8 cellular contexts compared by ENCODE assay signal in genomic region chr22:21952586-21953571, GRCh38. TPM values are rescaled to one million over a fixed set of nuclear protein-coding genes. Genes with fewer than 3 reads are reported as not detected.
A peak's percentile ranks its signal among the peaks of the same experiment; 100 is the strongest.
DNase-seq lines count a peak whose midpoint lies in the region; ATAC-seq and TF ChIP-seq lines count a peak whose summit lies in the region.

A gene with protein sequence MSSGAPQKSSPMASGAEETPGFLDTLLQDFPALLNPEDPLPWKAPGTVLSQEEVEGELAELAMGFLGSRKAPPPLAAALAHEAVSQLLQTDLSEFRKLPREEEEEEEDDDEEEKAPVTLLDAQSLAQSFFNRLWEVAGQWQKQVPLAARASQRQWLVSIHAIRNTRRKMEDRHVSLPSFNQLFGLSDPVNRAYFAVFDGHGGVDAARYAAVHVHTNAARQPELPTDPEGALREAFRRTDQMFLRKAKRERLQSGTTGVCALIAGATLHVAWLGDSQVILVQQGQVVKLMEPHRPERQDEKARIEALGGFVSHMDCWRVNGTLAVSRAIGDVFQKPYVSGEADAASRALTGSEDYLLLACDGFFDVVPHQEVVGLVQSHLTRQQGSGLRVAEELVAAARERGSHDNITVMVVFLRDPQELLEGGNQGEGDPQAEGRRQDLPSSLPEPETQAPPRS (minus strand): TSS chr22:21952848. CDS start chr22:21946048, 6,800 bp downstream.

- peaks cover 12% of the 10 kb centered on the region for H3K27me3 ChIP-seq in NT2/D1 (ENCODE audit: insufficient read depth, insufficient read length)
- H3K27me3 ChIP-seq in endodermal cell (ENCODE audit: control insufficient read depth, insufficient read depth, low read length, poor library complexity, severe bottlenecking), result no peaks in the 10 kb centered on the region

- peak; percentile 61 for ATAC-seq in GM18867 (IDR thresholded peaks at IDR 0.05; ENCODE audit: unreplicated experiment)
- ATAC-seq in HG03460 (IDR thresholded peaks at IDR 0.05; ENCODE audit: unreplicated experiment), result peak; percentile 59

- POLR2A ChIA-PET in AG04449 (lab: Yijun Ruan, JAX), result interaction anchor here (1.5 to 2.0 kb wide), 2 partner anchors 12 to 15 kb away, joined by 4 to 6 read pairs; no protein-coding TSS in a partner anchor

- no peak for DNase-seq in AG04449 (ENCODE audit: low read depth, low spot score)
- DNase-seq in NT2/D1 (ENCODE audit: low read depth, low spot score), result peak; percentile 25
- peak; percentile 56 for DNase-seq in activated CD8-positive, alpha-beta memory T cell treated with anti-CD3 and anti-CD28 coated beads, Interleukin-2, amount 50 U/mL, for 1 hour (ENCODE audit: extremely low read depth)
- DNase-seq in endodermal cell, result peak; percentile 95
- DNase-seq in stimulated activated CD8-positive, alpha-beta memory T cell treated with anti-CD3 and anti-CD28 coated beads, Interleukin-15, amount 100 ng/mL, for 1 hour (ENCODE audit: low read depth), result peak; percentile 77

- H3K4me1 Mint-ChIP-seq in endodermal cell, result peaks cover 13% of the 10 kb centered on the region

- TF ChIP-seq CTCF in AG04449 (IDR thresholded peaks at IDR 0.05; ENCODE audit: insufficient read depth, low read length, missing control alignments) (peak; percentile 89), endodermal cell (conservative IDR thresholded peaks at IDR 0.05) (peak; percentile 91)

- H3K4me3 ChIP-seq in AG04449 (ENCODE audit: low read depth, low read length), result peak within 1 kb of the TSS; percentile 82
- peak within 1 kb of the TSS; percentile 54 for H3K4me3 ChIP-seq in NT2/D1 (ENCODE audit: insufficient read length, low read depth)
- H3K4me3 ChIP-seq in endodermal cell (ENCODE audit: low read length), result peak within 1 kb of the TSS; percentile 80
- H3K4me3 ChIP-seq in mesodermal cell (ENCODE audit: extremely low read depth, insufficient read depth, low read length, poor library complexity, severe bottlenecking), result peak within 1 kb of the TSS; percentile 80

- H3K9ac ChIP-seq in NT2/D1 (ENCODE audit: insufficient read length, low read depth) (peak within 1 kb of the TSS; percentile 83), endodermal cell (ENCODE audit: extremely low read depth, low read length, poor library complexity, severe bottlenecking) (peak within 1 kb of the TSS; percentile 57)

- peaks cover 11% of the 10 kb centered on the region for H3K27me3 Mint-ChIP-seq in endodermal cell (ENCODE audit: insufficient read depth)

- 15 to 47% methylated on average over 18 to 58 of the region's 58 CpGs for WGBS in endodermal cell (ENCODE audit: insufficient coverage in 1 of 2, insufficient read length in 1 of 2), 2 experiments
- WGBS in mesodermal cell (ENCODE audit: insufficient coverage in 2 of 2), 2 experiments, result 15 to 16% methylated on average over 47 to 55 of the region's 58 CpGs

- H3K27ac Mint-ChIP-seq in endodermal cell, result no peak within 1 kb of the TSS

- H3K27ac ChIP-seq in endodermal cell (ENCODE audit: low read depth, low read length), result no peak within 1 kb of the TSS
- no peak within 1 kb of the TSS for H3K27ac ChIP-seq in mesodermal cell (ENCODE audit: low read depth, low read length, severe bottlenecking)

- no peaks in the 10 kb centered on the region for H3K9me3 Mint-ChIP-seq in endodermal cell

- H3K36me3 ChIP-seq in NT2/D1 (ENCODE audit: insufficient read depth, insufficient read length, low read length), result peaks cover 2% of the 10 kb centered on the region
- no peaks in the 10 kb centered on the region for H3K36me3 ChIP-seq in endodermal cell (ENCODE audit: control insufficient read depth, insufficient read depth, low read length)
- H3K36me3 ChIP-seq in mesodermal cell (ENCODE audit: control insufficient read depth, insufficient read depth, low read length), result peaks cover 4% of the 10 kb centered on the region

- CTCF ChIA-PET in AG04449 (lab: Yijun Ruan, JAX), result interaction anchor here (0.6 to 20.0 kb wide), 24 partner anchors 12 to 287 kb away, joined by 3 to 268 read pairs (median 4); partner anchors contain the start of genes PPIL2 and TOP3B

- H3K4me1 ChIP-seq in NT2/D1 (ENCODE audit: insufficient read depth, insufficient read length) (peaks cover 2% of the 10 kb centered on the region), endodermal cell (ENCODE audit: control insufficient read depth, insufficient read depth, low read length) (no peaks in the 10 kb centered on the region), mesodermal cell (ENCODE audit: control insufficient read depth, insufficient read depth, low read length, poor library complexity, severe bottlenecking) (peaks cover 3% of the 10 kb centered on the region)

- peak within 1 kb of the TSS; percentile 76 for H3K4me3 Mint-ChIP-seq in endodermal cell

- H3K9me3 ChIP-seq in NT2/D1 (ENCODE audit: insufficient read depth, low read length) (no peaks in the 10 kb centered on the region; the same call in 1 of the 2 replicates), endodermal cell (ENCODE audit: control insufficient read depth, low read length) (no peaks in the 10 kb centered on the region), mesodermal cell (ENCODE audit: control insufficient read depth, low read length) (peaks cover 4% of the 10 kb centered on the region)

- peaks cover 2% of the 10 kb centered on the region for H3K36me3 Mint-ChIP-seq in endodermal cell (ENCODE audit: low read depth)

RNA-seq across cellular contexts. Expression of the gene that starts here (rescaled TPM):
- total RNA-seq in endodermal cell, result 10 to 100 TPM; 37.6 to 49.2 TPM
- 20.3 TPM for polyA plus RNA-seq in endodermal cell (2013, experiment 1 of 2)
- polyA plus RNA-seq in endodermal cell (2013, experiment 2 of 2), result 18.3 TPM
- 32.7 TPM for polyA plus RNA-seq in mesodermal cell (2013, experiment 1 of 2)
- polyA plus RNA-seq in mesodermal cell (2013, experiment 2 of 2), result 25.9 TPM
